In the genomic region with DNA sequence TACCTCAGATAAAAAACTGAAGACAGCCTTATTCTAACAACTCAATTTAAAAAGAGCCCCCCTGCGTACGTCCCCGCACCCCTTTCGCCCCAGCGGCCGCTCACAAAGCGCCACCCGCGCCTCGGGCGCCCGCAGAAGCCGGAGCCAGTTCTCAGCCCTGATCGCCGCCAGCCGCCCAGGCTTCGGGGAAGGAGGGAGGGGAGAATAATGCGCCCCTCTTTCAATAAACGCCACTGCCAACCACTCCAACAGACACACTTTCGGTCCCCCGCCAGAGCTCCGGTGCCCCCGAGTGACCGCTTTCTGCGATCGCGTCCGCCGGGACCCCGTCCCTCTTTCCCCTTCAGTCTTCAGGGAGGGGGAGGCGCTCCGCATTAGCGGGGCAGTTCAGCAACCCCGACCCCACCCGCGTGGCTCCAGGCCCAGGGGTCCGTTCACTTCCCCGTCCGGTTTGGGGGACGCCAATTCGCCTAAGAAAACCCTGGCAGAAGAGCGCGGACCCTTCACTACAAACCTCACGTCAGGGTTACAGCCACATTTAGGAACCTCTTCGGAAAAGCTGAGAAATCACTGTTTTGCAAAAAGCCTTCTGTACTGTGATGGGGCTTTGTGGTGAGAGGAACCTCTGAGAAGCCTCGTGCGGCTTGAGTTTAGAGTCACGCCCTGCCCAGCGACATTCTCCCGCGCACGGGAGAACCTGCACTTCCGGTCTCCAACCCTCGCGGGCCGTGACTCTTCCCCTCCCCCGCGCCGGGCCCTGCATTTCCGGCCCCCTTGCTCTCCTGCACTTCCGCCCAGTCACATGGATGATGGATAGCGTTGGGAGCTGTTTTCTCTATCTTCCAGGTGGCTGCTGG, we compare ENCODE assay signal across 8 cellular contexts. TPM values are rescaled to one million over a fixed set of nuclear protein-coding genes. Genes with fewer than 3 reads are reported as not detected.
DNase-seq lines count a peak whose midpoint lies in the region; ATAC-seq, FAIRE-seq and TF ChIP-seq lines count a peak whose summit lies in the region.

No MANE protein-coding gene starts in this region.

- H3K27me3 Mint-ChIP-seq in mesothelial cell of epicardium (ENCODE audit: low read depth): peaks cover 92% of the 10 kb centered on the region

- H3K27ac ChIP-seq in AG04450 (ENCODE audit: low read depth, low read length) (no peak overlapping the region), HEK293 (ENCODE audit: extremely low read depth, low read depth, low read length) (no peak overlapping the region), K562 (ENCODE audit: extremely low read depth, low read depth, low read length) (no peak overlapping the region)

- no peaks in the 10 kb centered on the region for H3K9me1 ChIP-seq in K562 (ENCODE audit: control insufficient read depth, insufficient read depth, low read length)

- no peaks in the 10 kb centered on the region for H3K36me3 Mint-ChIP-seq in mesothelial cell of epicardium

- POLR2A ChIA-PET in AG04450 (lab: Yijun Ruan, JAX): no interaction called here
- POLR2A ChIA-PET in HEK293 (lab: Yijun Ruan, JAX): no interaction called here
- POLR2A ChIA-PET in K562 (lab: Yijun Ruan, JAX): no interaction called here

- H3K79me2 ChIP-seq in K562 (ENCODE audit: control insufficient read depth, insufficient read depth, low read length): no peaks in the 10 kb centered on the region

- no peak for TF ChIP-seq EP300 in K562 (IDR thresholded peaks at IDR 0.05; ENCODE audit: low read length)

- H2AFZ ChIP-seq in K562 (ENCODE audit: low read depth, low read length): no peak overlapping the region

- peaks cover 11% of the 10 kb centered on the region; the same call in 1 of the 2 replicates for H3K9me3 ChIP-seq in AG04450 (ENCODE audit: control insufficient read depth, insufficient read depth, low read length)
- H3K9me3 ChIP-seq in HEK293 (ENCODE audit: control insufficient read depth, insufficient read depth, low read depth, low read length): no peaks in the 10 kb centered on the region
- no peaks in the 10 kb centered on the region for H3K9me3 ChIP-seq in K562 (replicated peaks; ENCODE audit: control insufficient read depth, insufficient read depth, low read depth, low read length)

- DNase-seq in AG04450 (ENCODE audit: low read depth, low spot score) (no peak), K562 (ENCODE audit: extremely low read depth in 1 of 4, low spot score in 3 of 4) (no peak), mesothelial cell of epicardium (ENCODE audit: low spot score in 2 of 2, unreplicated experiment in 2 of 2) (no peak), kidney glomerular epithelial cell (lab: John Stamatoyannopoulos, UW) (no peak), NCI-H2171 treated with DMSO at 0.1 percent for 48 hours (lab: John Stamatoyannopoulos, UW) (no peak)

- no peaks in the 10 kb centered on the region for H3K9me3 Mint-ChIP-seq in mesothelial cell of epicardium

- no peak overlapping the region for H3K9ac ChIP-seq in K562 (ENCODE audit: insufficient read depth in 1 of 2, low read depth in 2 of 2, low read length in 2 of 2)

- in situ Hi-C loops in K562 (cut with MboI): no loop called here

- BruUV-seq in K562 (replicated peaks; lab: Mats Ljungman, UMichigan): no TSS peak

- H4K20me1 ChIP-seq in K562 (replicated peaks; ENCODE audit: control insufficient read depth, insufficient read depth, low read length): no peaks in the 10 kb centered on the region

- intact Hi-C loops in K562 (cut with micrococcal nuclease): no loop called here

- CTCF ChIA-PET in AG04450 (lab: Charles Lee): no interaction called here
- CTCF ChIA-PET in HEK293 (lab: Yijun Ruan, JAX): no interaction called here
- CTCF ChIA-PET in K562 (lab: Yijun Ruan, JAX; ENCODE audit: low intra/inter-chr PET ratio): no interaction called here

- no peak overlapping the region for H3K4me2 ChIP-seq in K562 (ENCODE audit: insufficient read depth, low read length)

- no peaks in the 10 kb centered on the region for H3K4me1 ChIP-seq in HEK293 (ENCODE audit: control insufficient read depth, insufficient read depth, low read length)
- no peaks in the 10 kb centered on the region for H3K4me1 ChIP-seq in K562 (replicated peaks in 1 of 2; ENCODE audit: control insufficient read depth in 2 of 2, insufficient read depth in 2 of 2, low read length in 2 of 2)

- H3K27ac Mint-ChIP-seq in mesothelial cell of epicardium: no peak overlapping the region

- TF ChIP-seq RAD21 in K562 (CRISPR knock-in tag; conservative IDR thresholded peaks at IDR 0.05 in 1 of 2, IDR thresholded peaks at IDR 0.05 in 1 of 2): no peak

- no peak for FAIRE-seq in K562 (lab: Jason Lieb, UNC)

- ATAC-seq in K562 (no peak), GM21528 (IDR thresholded peaks at IDR 0.05; ENCODE audit: low FRiP score, unreplicated experiment) (no peak), GM18861 (IDR thresholded peaks at IDR 0.05; ENCODE audit: unreplicated experiment) (no peak)

- H3K4me1 Mint-ChIP-seq in mesothelial cell of epicardium: peaks cover 12% of the 10 kb centered on the region

- H3K36me3 ChIP-seq in HEK293 (ENCODE audit: control insufficient read depth in 2 of 2, insufficient read depth in 1 of 2, low read length in 2 of 2) (no peaks in the 10 kb centered on the region), K562 (ENCODE audit: control insufficient read depth, insufficient read depth, low read length) (no peaks in the 10 kb centered on the region)

- 27% methylated on average over 14 of the region's 62 CpGs for WGBS in K562 (ENCODE audit: insufficient coverage, low coverage, missing lambda C conversion rate)

- peak overlapping the region; percentile 46 for H3K4me3 ChIP-seq in AG04450 (ENCODE audit: low read depth, low read length)
- H3K4me3 ChIP-seq in HEK293 (ENCODE audit: low read depth, low read length): peak overlapping the region; percentile 14
- no peak overlapping the region for H3K4me3 ChIP-seq in K562

- H3K4me3 Mint-ChIP-seq in mesothelial cell of epicardium: peak overlapping the region; percentile 54

- no peak for TF ChIP-seq CTCF in AG04450 (IDR thresholded peaks at IDR 0.05; ENCODE audit: low read depth, low read length)
- TF ChIP-seq CTCF in HEK293 (tag by site-specific recombination; IDR thresholded peaks at IDR 0.05): no peak
- TF ChIP-seq CTCF in K562 (IDR thresholded peaks at IDR 0.05 in 2 of 3, conservative IDR thresholded peaks at IDR 0.05 in 1 of 3; ENCODE audit: insufficient read depth in 2 of 3, low read depth in 1 of 3, low read length in 3 of 3): no peak
- TF ChIP-seq CTCF in mesothelial cell of epicardium (IDR thresholded peaks at IDR 0.05; ENCODE audit: unreplicated experiment): no peak

- TF ChIP-seq POLR2A in K562 (conservative IDR thresholded peaks at IDR 0.05): no peak

- H3K27me3 ChIP-seq in AG04450 (ENCODE audit: control insufficient read depth, insufficient read depth, low read length): peaks cover 31% of the 10 kb centered on the region
- H3K27me3 ChIP-seq in K562 (ENCODE audit: control insufficient read depth in 2 of 2, insufficient read depth in 2 of 2, low read length in 2 of 2): no peaks in the 10 kb centered on the region

TF ChIP-seq in HEK293, 187 proteins besides CTCF, POLR2A, EP300 and RAD21:
- TF ChIP-seq, protein P1, sequence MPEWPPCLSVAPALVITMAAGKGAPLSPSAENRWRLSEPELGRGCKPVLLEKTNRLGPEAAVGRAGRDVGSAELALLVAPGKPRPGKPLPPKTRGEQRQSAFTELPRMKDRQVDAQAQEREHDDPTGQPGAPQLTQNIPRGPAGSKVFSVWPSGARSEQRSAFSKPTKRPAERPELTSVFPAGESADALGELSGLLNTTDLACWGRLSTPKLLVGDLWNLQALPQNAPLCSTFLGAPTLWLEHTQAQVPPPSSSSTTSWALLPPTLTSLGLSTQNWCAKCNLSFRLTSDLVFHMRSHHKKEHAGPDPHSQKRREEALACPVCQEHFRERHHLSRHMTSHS (tag by site-specific recombination; IDR thresholded peaks at IDR 0.05): no peak

TF ChIP-seq in K562, 482 proteins besides CTCF, POLR2A, EP300 and RAD21 (continues in another document):
- TF ChIP-seq, protein P2, sequence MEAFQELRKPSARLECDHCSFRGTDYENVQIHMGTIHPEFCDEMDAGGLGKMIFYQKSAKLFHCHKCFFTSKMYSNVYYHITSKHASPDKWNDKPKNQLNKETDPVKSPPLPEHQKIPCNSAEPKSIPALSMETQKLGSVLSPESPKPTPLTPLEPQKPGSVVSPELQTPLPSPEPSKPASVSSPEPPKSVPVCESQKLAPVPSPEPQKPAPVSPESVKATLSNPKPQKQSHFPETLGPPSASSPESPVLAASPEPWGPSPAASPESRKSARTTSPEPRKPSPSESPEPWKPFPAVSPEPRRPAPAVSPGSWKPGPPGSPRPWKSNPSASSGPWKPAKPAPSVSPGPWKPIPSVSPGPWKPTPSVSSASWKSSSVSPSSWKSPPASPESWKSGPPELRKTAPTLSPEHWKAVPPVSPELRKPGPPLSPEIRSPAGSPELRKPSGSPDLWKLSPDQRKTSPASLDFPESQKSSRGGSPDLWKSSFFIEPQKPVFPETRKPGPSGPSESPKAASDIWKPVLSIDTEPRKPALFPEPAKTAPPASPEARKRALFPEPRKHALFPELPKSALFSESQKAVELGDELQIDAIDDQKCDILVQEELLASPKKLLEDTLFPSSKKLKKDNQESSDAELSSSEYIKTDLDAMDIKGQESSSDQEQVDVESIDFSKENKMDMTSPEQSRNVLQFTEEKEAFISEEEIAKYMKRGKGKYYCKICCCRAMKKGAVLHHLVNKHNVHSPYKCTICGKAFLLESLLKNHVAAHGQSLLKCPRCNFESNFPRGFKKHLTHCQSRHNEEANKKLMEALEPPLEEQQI (IDR thresholded peaks at IDR 0.05): no peak

RNA-seq across cellular contexts. Expression of gene FOXG1, which starts 18.7 kb away (rescaled TPM):
- polyA plus RNA-seq in AG04450 (2011; rRNA removed) (not detected in 2 replicates), K562 (2011; rRNA removed) (0.55 and 0.56 TPM in 2 replicates), K562 (2014; fragmentation: Illumina TruSeq; extraction: Trizol) (0.74 and 1.2 TPM in 2 replicates), K562 (2014; fragmentation: Nextera tagmentation; extraction: Ambion mirVana) (1 to 10 TPM in 1 of 2 experiments, under 1 TPM in 1; 0.85 to 1.4 TPM), K562 (2014; rRNA removed) (1.3 TPM in 2 replicates)
- not detected in 2 replicates for polyA minus RNA-seq in AG04450 (2011; rRNA and poly(A)+ RNA removed)
- 1.0 and 1.7 TPM in 2 replicates for total RNA-seq in K562 (2011; cell fraction: chromatin; rRNA removed; ENCODE audit: low replicate concordance)
- 0.53 and 1.0 TPM in 2 replicates for total RNA-seq in K562 (2011; cell fraction: nucleolus; rRNA removed)
- 1.2 and 1.7 TPM in 2 replicates for total RNA-seq in K562 (2011; cell fraction: nucleoplasm; rRNA removed)
- total RNA-seq in K562 (2014; rRNA removed) (0.68 and 1.2 TPM in 2 replicates), K562 (2014; rRNA removed; fragmentation: Illumina TruSeq; extraction: Trizol) (0.69 and 0.70 TPM in 2 replicates), K562 (2015; rRNA removed; fragmentation: Illumina TruSeq; extraction: Trizol) (0.94 and 1.1 TPM in 2 replicates), K562 (2021) (3.0 and 3.7 TPM in 2 replicates), mesothelial cell of epicardium (not detected in 3 replicates)
- 0.41 and 0.97 TPM in 2 replicates for polyA plus RNA-seq in K562 (2011; cell fraction: cytosol; rRNA removed)
- polyA plus RNA-seq in K562 (2011; cell fraction: nucleus; rRNA removed): 2.6 and 3.1 TPM in 2 replicates
- polyA plus RNA-seq in K562 (2012): 2.5 and 2.8 TPM in 2 replicates
- 0.21 TPM in 2 replicates for polyA minus RNA-seq in K562 (2011; rRNA and poly(A)+ RNA removed)
- 0.27 and 0.48 TPM in 2 replicates for polyA minus RNA-seq in K562 (2011; cell fraction: cytosol; rRNA and poly(A)+ RNA removed)
- polyA minus RNA-seq in K562 (2011; cell fraction: nucleus; rRNA and poly(A)+ RNA removed): 0.54 and 0.89 TPM in 2 replicates
